ENCODE assay signal across 21 cellular contexts in genomic region chr20:60652615-60653014, GRCh38.
"Had no signal": no experiment of that assay in that cellular context is flagged by ENCODE, and none has a peak within 500 bp of the region (broad histone marks: within the 10 kb centered on the region; RNA-seq: fewer than 3 reads in every experiment).

No MANE protein-coding gene starts in this region.

- H3K36me3 ChIP-seq: MG63, SJSA1 had no signal

- DNase-seq: Karpas-422; KBM-7; MG63; NCI-H1092; NCI-H1105 treated with DMSO at 0.1 percent for 48 hours; NCI-H1436; NCI-H187; NCI-H2029; NCI-H2081 treated with DMSO at 0.1 percent for 48 hours; NCI-H2171; NCI-H226; NCI-H446; NCI-H510A; NCI-H524 treated with DMSO at 0.1 percent for 48 hours; NCI-H774; NK-92 treated with Interleukin-12 subunit alpha and Interleukin-12 subunit beta, amount 100 ng/mL, for 24 hours; Right ventricle myocardium superior; RPMI8226; SIG-M5 had no signal

- H3K4me1 ChIP-seq: SJSA1 had no signal

- H3K4me3 ChIP-seq: MG63, SJSA1, SK-N-MC had no signal

- H3K27ac ChIP-seq: SJSA1, SK-N-MC had no signal

- H3K9me3 ChIP-seq: MG63 had no signal

- H3K27me3 ChIP-seq: MG63, SJSA1 had no signal
